In genomic region chr3:167861649-167862048, GRCh38 we compare ENCODE assay signal across 14 cellular contexts.
DNase-seq lines count a peak whose midpoint lies in the region; ATAC-seq and TF ChIP-seq lines count a peak whose summit lies in the region.
"Had no signal": no experiment of that assay in that cellular context is flagged by ENCODE, and none has a peak within 500 bp of the region (broad histone marks: within the 10 kb centered on the region; RNA-seq: fewer than 3 reads in every experiment).

No MANE protein-coding gene starts in this region.

- H3K27ac Mint-ChIP-seq in MCF 10A (ENCODE audit: low read depth, unreplicated experiment) (peak overlapping the region; percentile 36), chondrocyte (ENCODE audit: unreplicated experiment) (no peak overlapping the region)
- H3K27ac Mint-ChIP-seq in stimulated activated naive B cell treated with anti-CD40 and anti-IgM and Interleukin-4, amounts not matched to agents 10 μg/mL and 1 μg/mL and 100 μg/mL, for 72 hours: no peak overlapping the region
- H3K27ac Mint-ChIP-seq in CD8-positive, alpha-beta memory T cell: no peak overlapping the region

- H3K4me1 ChIP-seq in breast epithelium: no peaks in the 10 kb centered on the region
- H3K4me1 ChIP-seq in CD8-positive, alpha-beta memory T cell (ENCODE audit: insufficient read depth, low read length): no peaks in the 10 kb centered on the region
- H3K4me1 ChIP-seq: pancreas, transverse colon had no signal

- no TSS peak for BruUV-seq in MCF 10A (replicated peaks; lab: Mats Ljungman, UMichigan)

- POLR2A ChIA-PET in MCF 10A (lab: Yijun Ruan, JAX): interaction anchor here (0.8 to 3.1 kb wide), 9 partner anchors 8 to 128 kb away, joined by 3 to 19 read pairs (median 4); partner anchors contain the start of genes PDCD10 and SERPINI1
- POLR2A ChIA-PET in CD8-positive, alpha-beta memory T cell (lab: Charles Lee): no interaction called here

- H3K36me3 Mint-ChIP-seq in MCF 10A (ENCODE audit: insufficient read depth, unreplicated experiment): no peaks in the 10 kb centered on the region
- H3K36me3 Mint-ChIP-seq in stimulated activated naive B cell treated with anti-CD40 and anti-IgM and Interleukin-4, amounts not matched to agents 10 μg/mL and 1 μg/mL and 100 μg/mL, for 72 hours: no peaks in the 10 kb centered on the region
- no peaks in the 10 kb centered on the region for H3K36me3 Mint-ChIP-seq in chondrocyte (ENCODE audit: low read depth)
- H3K36me3 Mint-ChIP-seq in CD8-positive, alpha-beta memory T cell: no peaks in the 10 kb centered on the region

- H3K27me3 ChIP-seq in breast epithelium: no peaks in the 10 kb centered on the region
- no peaks in the 10 kb centered on the region for H3K27me3 ChIP-seq in CD8-positive, alpha-beta memory T cell (ENCODE audit: insufficient read depth, low read length, poor library complexity, severe bottlenecking)
- H3K27me3 ChIP-seq: pancreas, transverse colon had no signal

- H3K4me1 Mint-ChIP-seq in MCF 10A (ENCODE audit: insufficient read depth, unreplicated experiment): peaks cover 21% of the 10 kb centered on the region
- H3K4me1 Mint-ChIP-seq in stimulated activated naive B cell treated with anti-CD40 and anti-IgM and Interleukin-4, amounts not matched to agents 10 μg/mL and 1 μg/mL and 100 μg/mL, for 72 hours: peaks cover 17 to 33% of the 10 kb centered on the region in 2 donors
- peaks cover 5% of the 10 kb centered on the region for H3K4me1 Mint-ChIP-seq in chondrocyte (ENCODE audit: low read depth)
- H3K4me1 Mint-ChIP-seq in CD8-positive, alpha-beta memory T cell: no peaks in the 10 kb centered on the region

- H3K4me3 ChIP-seq in breast epithelium: no peak overlapping the region
- H3K4me3 ChIP-seq in CD8-positive, alpha-beta memory T cell (ENCODE audit: low read length): no peak overlapping the region
- H3K4me3 ChIP-seq: pancreas, transverse colon had no signal

- ATAC-seq in stimulated activated naive B cell treated with anti-CD40 and anti-IgM and Interleukin-4, amounts not matched to agents 10 μg/mL and 1 μg/mL and 100 μg/mL, for 72 hours (replicated peaks): peak; percentile 55 to 61

- no peaks in the 10 kb centered on the region for H3K9me3 ChIP-seq in breast epithelium
- H3K9me3 ChIP-seq in CD8-positive, alpha-beta memory T cell (ENCODE audit: low read length): no peaks in the 10 kb centered on the region
- H3K9me3 ChIP-seq: pancreas, transverse colon had no signal

- peak overlapping the region; percentile 9 for H3K4me3 Mint-ChIP-seq in MCF 10A (ENCODE audit: unreplicated experiment)
- no peak overlapping the region for H3K4me3 Mint-ChIP-seq in stimulated activated naive B cell treated with anti-CD40 and anti-IgM and Interleukin-4, amounts not matched to agents 10 μg/mL and 1 μg/mL and 100 μg/mL, for 72 hours
- H3K4me3 Mint-ChIP-seq in chondrocyte (ENCODE audit: unreplicated experiment): no peak overlapping the region
- no peak overlapping the region for H3K4me3 Mint-ChIP-seq in CD8-positive, alpha-beta memory T cell

- H3K27me3 Mint-ChIP-seq in MCF 10A (ENCODE audit: insufficient read depth, unreplicated experiment) (no peaks in the 10 kb centered on the region), chondrocyte (ENCODE audit: low read depth) (peaks cover 10% of the 10 kb centered on the region)
- no peaks in the 10 kb centered on the region for H3K27me3 Mint-ChIP-seq in stimulated activated naive B cell treated with anti-CD40 and anti-IgM and Interleukin-4, amounts not matched to agents 10 μg/mL and 1 μg/mL and 100 μg/mL, for 72 hours
- H3K27me3 Mint-ChIP-seq in CD8-positive, alpha-beta memory T cell: peaks cover 0 to 5% of the 10 kb centered on the region in 2 donors

- intact Hi-C loops in MCF 10A (cut with micrococcal nuclease): no loop called here
- intact Hi-C loops in breast epithelium (cut with DNase I; ENCODE audit: low total_unique reads): no loop called here

- DNase-seq in MCF 10A (ENCODE audit: unreplicated experiment) (peak; percentile 64), breast epithelium (ENCODE audit: low spot score in 2 of 2) (no peak), SIG-M5 treated with dmso at 0.1 percent for 504 hours (lab: John Stamatoyannopoulos, UW; ENCODE audit: unreplicated experiment) (peak; percentile 76), fibroblast of gingiva (ENCODE audit: low read depth) (peak; percentile 57), NCI-H146 (lab: John Stamatoyannopoulos, UW) (no peak), chondrocyte (ENCODE audit: low spot score) (no peak)
- DNase-seq in stimulated activated naive B cell treated with anti-CD40 and anti-IgM and Interleukin-4, amounts not matched to agents 10 μg/mL and 1 μg/mL and 100 μg/mL, for 72 hours: no peak
- no peak for DNase-seq in CD8-positive, alpha-beta memory T cell
- DNase-seq: activated naive CD4-positive, alpha-beta T cell treated with Interleukin-2 at 50 U/mL for 16 hours; DMS 273 treated with DMSO at 0.1 percent for 48 hours; Karpas-422; mesendoderm; pancreas; transverse colon had no signal

- no peak overlapping the region for H3K27ac ChIP-seq in breast epithelium
- H3K27ac ChIP-seq in CD8-positive, alpha-beta memory T cell (ENCODE audit: low read depth, low read length): no peak overlapping the region
- H3K27ac ChIP-seq: pancreas, transverse colon had no signal

- no peak for TF ChIP-seq CTCF in MCF 10A (IDR thresholded peaks at IDR 0.05; ENCODE audit: unreplicated experiment)
- no peak for TF ChIP-seq CTCF in breast epithelium (IDR thresholded peaks at IDR 0.05)
- no peak for TF ChIP-seq CTCF in chondrocyte (IDR thresholded peaks at IDR 0.05)

- CTCF ChIA-PET in MCF 10A (lab: Yijun Ruan, JAX): interaction anchor here (1.2 kb wide), 1 partner anchor 120 kb away, joined by 3 read pairs; no protein-coding TSS in a partner anchor
- CTCF ChIA-PET in CD8-positive, alpha-beta memory T cell (lab: Charles Lee): no interaction called here

- H3K9me3 Mint-ChIP-seq in MCF 10A (ENCODE audit: unreplicated experiment): no peaks in the 10 kb centered on the region
- H3K9me3 Mint-ChIP-seq in stimulated activated naive B cell treated with anti-CD40 and anti-IgM and Interleukin-4, amounts not matched to agents 10 μg/mL and 1 μg/mL and 100 μg/mL, for 72 hours: no peaks in the 10 kb centered on the region
- H3K9me3 Mint-ChIP-seq in chondrocyte (ENCODE audit: low read depth): no peaks in the 10 kb centered on the region
- H3K9me3 Mint-ChIP-seq in CD8-positive, alpha-beta memory T cell: no peaks in the 10 kb centered on the region

- no peak for TF ChIP-seq POLR2A in breast epithelium (IDR thresholded peaks at IDR 0.05)

- no peaks in the 10 kb centered on the region for H3K36me3 ChIP-seq in breast epithelium
- H3K36me3 ChIP-seq in CD8-positive, alpha-beta memory T cell (ENCODE audit: insufficient read depth, low read length): no peaks in the 10 kb centered on the region
- H3K36me3 ChIP-seq: pancreas, transverse colon had no signal

Comparison
In these comparisons a context has a peak if more than half of its experiments do, and no peak if none do; other contexts are left out.
1. DNase-seq: peak in MCF 10A (single experiment), SIG-M5 treated with dmso at 0.1 percent for 504 hours (single experiment) and fibroblast of gingiva (single experiment); none in breast epithelium (0 of 2), stimulated activated naive B cell treated with anti-CD40 and anti-IgM and Interleukin-4, amounts not matched to agents 10 μg/mL and 1 μg/mL and 100 μg/mL, for 72 hours (single experiment), NCI-H146 (single experiment), chondrocyte (single experiment) and CD8-positive, alpha-beta memory T cell (0 of 5).